In genomic region chr12:124422570-124423523, GRCh38 we compare ENCODE assay signal across 8 cellular contexts.
DNase-seq lines count a peak whose midpoint lies in the region; ATAC-seq and TF ChIP-seq lines count a peak whose summit lies in the region.

No MANE protein-coding gene starts in this region.

- in situ Hi-C loops in ACHN (cut with HindIII; ENCODE audit: low pct_ligation_motif_present, low pct_unique_long_range_greater_than_20kb, low sequenced_read_pairs), result no loop called here

- ATAC-seq in GM18520 (IDR thresholded peaks at IDR 0.05; ENCODE audit: unreplicated experiment), result no peak

- DNase-seq in GM04503 (ENCODE audit: low read depth) (peak; percentile 78), NCI-H82 treated with DMSO at 0.1 percent for 48 hours (lab: John Stamatoyannopoulos, UW; ENCODE audit: unreplicated experiment) (peak; percentile 57), epithelial cell of proximal tubule (ENCODE audit: low read depth) (peak; percentile 26), mucosa of gallbladder (ENCODE audit: low spot score) (peak; percentile 80), ACHN (no peak)
- no peak for DNase-seq in effector CD4-positive, alpha-beta T cell
- no peak for DNase-seq in activated CD4-positive, alpha-beta T cell treated with anti-CD3 and anti-CD28 coated beads for 1 hour

- H3K4me3 ChIP-seq in epithelial cell of proximal tubule (ENCODE audit: low read depth, low read length), result peak overlapping the region; percentile 12

- TF ChIP-seq CTCF in epithelial cell of proximal tubule (conservative IDR thresholded peaks at IDR 0.05; ENCODE audit: low read depth, low read length), result no peak

Comparison
In these comparisons a context has a peak if more than half of its experiments do, and no peak if none do; other contexts are left out.
1. DNase-seq: peak in GM04503 (single experiment), NCI-H82 treated with DMSO at 0.1 percent for 48 hours (single experiment), epithelial cell of proximal tubule (single experiment) and mucosa of gallbladder (single experiment); none in effector CD4-positive, alpha-beta T cell (single experiment), ACHN (single experiment) and activated CD4-positive, alpha-beta T cell treated with anti-CD3 and anti-CD28 coated beads for 1 hour (single experiment).